In genomic region chr16:8676160-8676547, GRCh38 we compare ENCODE assay signal across 1 cellular context.
TF ChIP-seq lines count a peak whose summit lies in the region.

No MANE protein-coding gene starts in this region.

TF ChIP-seq in WTC11, 78 proteins besides CTCF, POLR2A, EP300 and RAD21 (continued from another document):
- TF ChIP-seq, protein P1, sequence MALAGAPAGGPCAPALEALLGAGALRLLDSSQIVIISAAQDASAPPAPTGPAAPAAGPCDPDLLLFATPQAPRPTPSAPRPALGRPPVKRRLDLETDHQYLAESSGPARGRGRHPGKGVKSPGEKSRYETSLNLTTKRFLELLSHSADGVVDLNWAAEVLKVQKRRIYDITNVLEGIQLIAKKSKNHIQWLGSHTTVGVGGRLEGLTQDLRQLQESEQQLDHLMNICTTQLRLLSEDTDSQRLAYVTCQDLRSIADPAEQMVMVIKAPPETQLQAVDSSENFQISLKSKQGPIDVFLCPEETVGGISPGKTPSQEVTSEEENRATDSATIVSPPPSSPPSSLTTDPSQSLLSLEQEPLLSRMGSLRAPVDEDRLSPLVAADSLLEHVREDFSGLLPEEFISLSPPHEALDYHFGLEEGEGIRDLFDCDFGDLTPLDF (CRISPR knock-in tag; IDR thresholded peaks at IDR 0.05) = no peak
- no peak for TF ChIP-seq ZMAT4 (CRISPR knock-in tag; IDR thresholded peaks at IDR 0.05)
- TF ChIP-seq GABPB1 (CRISPR knock-in tag; IDR thresholded peaks at IDR 0.05) = no peak
- TF ChIP-seq, protein P2, sequence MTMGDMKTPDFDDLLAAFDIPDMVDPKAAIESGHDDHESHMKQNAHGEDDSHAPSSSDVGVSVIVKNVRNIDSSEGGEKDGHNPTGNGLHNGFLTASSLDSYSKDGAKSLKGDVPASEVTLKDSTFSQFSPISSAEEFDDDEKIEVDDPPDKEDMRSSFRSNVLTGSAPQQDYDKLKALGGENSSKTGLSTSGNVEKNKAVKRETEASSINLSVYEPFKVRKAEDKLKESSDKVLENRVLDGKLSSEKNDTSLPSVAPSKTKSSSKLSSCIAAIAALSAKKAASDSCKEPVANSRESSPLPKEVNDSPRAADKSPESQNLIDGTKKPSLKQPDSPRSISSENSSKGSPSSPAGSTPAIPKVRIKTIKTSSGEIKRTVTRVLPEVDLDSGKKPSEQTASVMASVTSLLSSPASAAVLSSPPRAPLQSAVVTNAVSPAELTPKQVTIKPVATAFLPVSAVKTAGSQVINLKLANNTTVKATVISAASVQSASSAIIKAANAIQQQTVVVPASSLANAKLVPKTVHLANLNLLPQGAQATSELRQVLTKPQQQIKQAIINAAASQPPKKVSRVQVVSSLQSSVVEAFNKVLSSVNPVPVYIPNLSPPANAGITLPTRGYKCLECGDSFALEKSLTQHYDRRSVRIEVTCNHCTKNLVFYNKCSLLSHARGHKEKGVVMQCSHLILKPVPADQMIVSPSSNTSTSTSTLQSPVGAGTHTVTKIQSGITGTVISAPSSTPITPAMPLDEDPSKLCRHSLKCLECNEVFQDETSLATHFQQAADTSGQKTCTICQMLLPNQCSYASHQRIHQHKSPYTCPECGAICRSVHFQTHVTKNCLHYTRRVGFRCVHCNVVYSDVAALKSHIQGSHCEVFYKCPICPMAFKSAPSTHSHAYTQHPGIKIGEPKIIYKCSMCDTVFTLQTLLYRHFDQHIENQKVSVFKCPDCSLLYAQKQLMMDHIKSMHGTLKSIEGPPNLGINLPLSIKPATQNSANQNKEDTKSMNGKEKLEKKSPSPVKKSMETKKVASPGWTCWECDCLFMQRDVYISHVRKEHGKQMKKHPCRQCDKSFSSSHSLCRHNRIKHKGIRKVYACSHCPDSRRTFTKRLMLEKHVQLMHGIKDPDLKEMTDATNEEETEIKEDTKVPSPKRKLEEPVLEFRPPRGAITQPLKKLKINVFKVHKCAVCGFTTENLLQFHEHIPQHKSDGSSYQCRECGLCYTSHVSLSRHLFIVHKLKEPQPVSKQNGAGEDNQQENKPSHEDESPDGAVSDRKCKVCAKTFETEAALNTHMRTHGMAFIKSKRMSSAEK (CRISPR knock-in tag; IDR thresholded peaks at IDR 0.05; ENCODE audit: borderline replicate concordance) = no peak
- TF ChIP-seq FOXK1 (CRISPR knock-in tag; IDR thresholded peaks at IDR 0.05) = no peak
- no peak for TF ChIP-seq MXD4 (CRISPR knock-in tag; IDR thresholded peaks at IDR 0.05; ENCODE audit: borderline replicate concordance)
- TF ChIP-seq JUN (CRISPR knock-in tag; IDR thresholded peaks at IDR 0.05) = no peak
- no peak for TF ChIP-seq KAT7 (CRISPR knock-in tag; IDR thresholded peaks at IDR 0.05; ENCODE audit: borderline replicate concordance)
TF ChIP-seq in WTC11: peak in this region for 0.
